Comparison of ENCODE assay signal across 8 cellular contexts in genomic region chr1:15411593-15412487, GRCh38. TPM values are rescaled to one million over a fixed set of nuclear protein-coding genes. Genes with fewer than 3 reads are reported as not detected.
DNase-seq lines count a peak whose midpoint lies in the region; ATAC-seq, FAIRE-seq and TF ChIP-seq lines count a peak whose summit lies in the region.

No MANE protein-coding gene starts in this region.

- peaks cover 64% of the 10 kb centered on the region for H3K4me1 Mint-ChIP-seq in activated T-cell treated with anti-CD3 and anti-CD28 coated beads, Interleukin-2, amount 50 U/mL, for 72 hours (ENCODE audit: low read depth)

- peak overlapping the region; percentile 95 to 96 for H3K4me3 Mint-ChIP-seq in activated T-cell treated with anti-CD3 and anti-CD28 coated beads, Interleukin-2, amount 50 U/mL, for 72 hours

- no peaks in the 10 kb centered on the region for H3K9me3 Mint-ChIP-seq in activated T-cell treated with anti-CD3 and anti-CD28 coated beads, Interleukin-2, amount 50 U/mL, for 72 hours

- peak overlapping the region; percentile 73 for H3K27ac Mint-ChIP-seq in activated T-cell treated with anti-CD3 and anti-CD28 coated beads, Interleukin-2, amount 50 U/mL, for 72 hours

- TF ChIP-seq CTCF in retinal pigment epithelial cell (conservative IDR thresholded peaks at IDR 0.05; ENCODE audit: low read depth, low read length): no peak

- peaks cover 3 to 4% of the 10 kb centered on the region in 2 donors for H3K36me3 Mint-ChIP-seq in activated T-cell treated with anti-CD3 and anti-CD28 coated beads, Interleukin-2, amount 50 U/mL, for 72 hours (ENCODE audit: insufficient read depth in 2 of 2)

- H3K4me3 ChIP-seq in retinal pigment epithelial cell (ENCODE audit: low read length): peak overlapping the region; percentile 79

- no peak for FAIRE-seq in frontal cortex (lab: Jason Lieb, UNC)

- peaks cover 21% of the 10 kb centered on the region for H3K27me3 Mint-ChIP-seq in activated T-cell treated with anti-CD3 and anti-CD28 coated beads, Interleukin-2, amount 50 U/mL, for 72 hours (ENCODE audit: low read depth)

- ATAC-seq in GM21737 (IDR thresholded peaks at IDR 0.05; ENCODE audit: unreplicated experiment): peak; percentile 39
- peak; percentile 66 to 72 for ATAC-seq in activated T-cell treated with anti-CD3 and anti-CD28 coated beads, Interleukin-2, amount 50 U/mL, for 72 hours (replicated peaks in 1 of 2)

- DNase-seq in GDM1 (lab: John Stamatoyannopoulos, UW): peak; percentile 74
- peak; percentile 94 for DNase-seq in NAMALWA (ENCODE audit: low spot score)
- DNase-seq in activated T-cell treated with anti-CD3 and anti-CD28 coated beads, Interleukin-2, amount 50 U/mL, for 72 hours: peak; percentile 68 to 72
- peak; percentile 46 for DNase-seq in globus pallidus (ENCODE audit: low spot score)
- no peak for DNase-seq in retinal pigment epithelial cell (ENCODE audit: low read depth)
- DNase-seq in frontal cortex (ENCODE audit: low spot score in 2 of 2): no peak
- no peak for DNase-seq in NCI-H526 treated with DMSO at 0.1 percent for 48 hours (lab: John Stamatoyannopoulos, UW)

RNA-seq across cellular contexts. Expression of gene EFHD2, which starts 2.2 kb away (rescaled TPM):
- total RNA-seq in activated T-cell treated with anti-CD3 and anti-CD28 coated beads, Interleukin-2, amount 50 U/mL, for 72 hours: 10 to 100 TPM; 30.3 to 45.7 TPM
- 5.3 TPM for total RNA-seq in frontal cortex

RNA-seq across cellular contexts. Expression of gene CTRC, which starts 26.4 kb away (rescaled TPM):
- total RNA-seq in activated T-cell treated with anti-CD3 and anti-CD28 coated beads, Interleukin-2, amount 50 U/mL, for 72 hours: 1 to 10 TPM in 1 of 2 donors, not detected in 1; 1.1 TPM
- total RNA-seq in frontal cortex: not detected

RNA-seq across cellular contexts. Expression of gene CELA2A, which starts 44.7 kb away (rescaled TPM):
- not detected for total RNA-seq in activated T-cell treated with anti-CD3 and anti-CD28 coated beads, Interleukin-2, amount 50 U/mL, for 72 hours
- not detected for total RNA-seq in frontal cortex

Comparison
In these comparisons a context has a peak if more than half of its experiments do, and no peak if none do; other contexts are left out.
1. DNase-seq: peak in GDM1 (single experiment), NAMALWA (single experiment), activated T-cell treated with anti-CD3 and anti-CD28 coated beads, Interleukin-2, amount 50 U/mL, for 72 hours (2 of 2) and globus pallidus (single experiment); none in retinal pigment epithelial cell (single experiment), frontal cortex (0 of 2) and NCI-H526 treated with DMSO at 0.1 percent for 48 hours (single experiment).